ENCODE assay signal across 8 cellular contexts in the genomic region with DNA sequence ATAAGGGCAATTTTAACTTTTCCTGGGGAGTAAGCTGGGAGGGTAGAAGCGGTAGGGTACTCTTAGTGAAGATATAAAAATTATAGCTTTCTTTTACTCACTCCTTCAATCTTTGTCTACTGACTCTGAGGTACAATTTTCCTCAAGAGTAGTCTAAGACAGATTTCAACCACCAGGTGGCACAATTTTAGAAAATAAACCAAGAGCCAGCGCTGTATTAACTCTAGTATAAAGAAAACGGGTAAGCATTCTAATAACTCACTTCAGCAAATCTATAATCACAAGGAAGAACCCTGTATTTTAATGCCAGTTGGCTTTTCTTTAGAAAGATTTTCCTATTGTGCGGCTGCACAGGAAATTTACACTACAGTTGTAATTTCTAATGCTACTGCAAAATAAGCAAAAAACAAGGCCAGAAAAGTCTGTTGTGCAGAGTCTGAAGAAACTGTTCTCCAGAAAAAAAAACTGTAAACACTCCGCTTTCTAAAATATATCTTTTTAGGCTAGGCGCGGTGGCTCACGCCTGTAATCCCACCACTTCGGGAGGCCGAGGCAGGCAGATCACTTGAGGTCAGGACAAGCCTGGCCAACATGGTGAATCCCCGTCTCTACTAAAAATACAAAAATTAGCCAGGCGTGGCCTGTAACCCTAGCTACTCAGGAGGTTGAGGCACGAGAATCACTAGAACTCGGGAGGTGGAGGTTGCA. TPM values are rescaled to one million over a fixed set of nuclear protein-coding genes. Genes with fewer than 3 reads are reported as not detected.
DNase-seq lines count a peak whose midpoint lies in the region; ATAC-seq and TF ChIP-seq lines count a peak whose summit lies in the region.

No MANE protein-coding gene starts in this region.

- H3K9ac ChIP-seq in HUES64 (ENCODE audit: low read depth, low read length) (no peak overlapping the region), colonic mucosa (ENCODE audit: low read depth in 2 of 2, low read length in 2 of 2) (peak overlapping the region in 1 of 2 donors; percentile 21)

- peaks cover 8% of the 10 kb centered on the region; the same call in 1 of the 2 replicates for H3K36me3 ChIP-seq in HUES64 (ENCODE audit: insufficient read depth, low read length)
- H3K36me3 ChIP-seq in colonic mucosa, result no peaks in the 10 kb centered on the region
- H3K36me3 ChIP-seq in mucosa of descending colon (ENCODE audit: low read depth), result no peaks in the 10 kb centered on the region

- H3K27me3 ChIP-seq in HUES64 (ENCODE audit: insufficient read depth, low read length), result no peaks in the 10 kb centered on the region
- H3K27me3 ChIP-seq in colonic mucosa, result no peaks in the 10 kb centered on the region

- intact Hi-C loops in colonic mucosa (cut with DNase I), result no loop called here
- intact Hi-C loops in mucosa of descending colon (cut with DNase I, micrococcal nuclease), result no loop called here

- 0 out of 2 replicates have a peak overlapping the region, but pooled peaks have one; percentile 24 for H3K27ac ChIP-seq in HUES64 (ENCODE audit: low read depth, low read length)
- peak overlapping the region; percentile 69 for H3K27ac ChIP-seq in colonic mucosa

- H3K4me3 ChIP-seq in HUES64 (ENCODE audit: low read length) (peak overlapping the region; percentile 22), colonic mucosa (peak overlapping the region; percentile 24), mucosa of descending colon (no peak overlapping the region)

- no peak for ATAC-seq in mucosa of descending colon

- DNase-seq in NCI-H1436 (lab: John Stamatoyannopoulos, UW) (peak; percentile 32), NCI-H1436 treated with DMSO at 0.1 percent for 48 hours (lab: John Stamatoyannopoulos, UW) (no peak), SHP77 (lab: John Stamatoyannopoulos, UW) (peak; percentile 39 to 42), colonic mucosa (peak; percentile 53), mucosa of descending colon (peak in 1 of 3 donors; percentile 79), occipital lobe (lab: John Stamatoyannopoulos, UW) (no peak), activated gamma-delta T cell treated with Interleukin-2 at 50 U/mL for 16 hours (no peak)

- WGBS in HUES64, result 55% methylated on average over 13 of the region's 14 CpGs

- H3K4me1 ChIP-seq in HUES64 (ENCODE audit: insufficient read depth, low read length) (peaks cover 14% of the 10 kb centered on the region), colonic mucosa (peaks cover 5% of the 10 kb centered on the region), mucosa of descending colon (ENCODE audit: low read depth) (peaks cover 22% of the 10 kb centered on the region)

- no peaks in the 10 kb centered on the region for H3K9me3 ChIP-seq in HUES64 (ENCODE audit: insufficient read depth, low read depth, low read length)
- H3K9me3 ChIP-seq in colonic mucosa, result no peaks in the 10 kb centered on the region
- no peaks in the 10 kb centered on the region for H3K9me3 ChIP-seq in mucosa of descending colon

- peak; percentile 57 for TF ChIP-seq CTCF in colonic mucosa (IDR thresholded peaks at IDR 0.05)
- peak; percentile 29 for TF ChIP-seq CTCF in mucosa of descending colon (IDR thresholded peaks at IDR 0.05)

RNA-seq across cellular contexts. Expression of gene CMC2, which starts 1.9 kb away (rescaled TPM):
- 88.4 TPM for polyA plus RNA-seq in HUES64 (2013, experiment 1 of 2)
- 98.6 TPM for polyA plus RNA-seq in HUES64 (2013, experiment 2 of 2)
- total RNA-seq in colonic mucosa (10 to 100 TPM; 59.4 to 81.6 TPM), mucosa of descending colon (10 to 100 TPM; 42.1 to 52.7 (median 51.9) TPM), occipital lobe (20.3 TPM)

RNA-seq across cellular contexts. Expression of gene CENPN, which starts 2.2 kb away (rescaled TPM):
- polyA plus RNA-seq in HUES64 (2013, experiment 1 of 2), result 57.7 TPM
- 60.8 TPM for polyA plus RNA-seq in HUES64 (2013, experiment 2 of 2)
- total RNA-seq in colonic mucosa (10 to 100 TPM in 1 of 2 donors, 1 to 10 TPM in 1; 9.3 to 28.7 TPM), mucosa of descending colon (10 to 100 TPM in 1 of 3 donors, 1 to 10 TPM in 2; 7.1 to 13.4 (median 7.6) TPM), occipital lobe (5.3 TPM)

RNA-seq across cellular contexts. Expression of gene ATMIN, which starts 30.8 kb away (rescaled TPM):
- polyA plus RNA-seq in HUES64 (2013, experiment 1 of 2), result 53.2 TPM
- 52.6 TPM for polyA plus RNA-seq in HUES64 (2013, experiment 2 of 2)
- total RNA-seq in colonic mucosa, result 10 to 100 TPM; 23.9 to 26.3 TPM
- total RNA-seq in mucosa of descending colon, result 10 to 100 TPM; 27.3 to 34.0 (median 31.4) TPM
- 88.3 TPM for total RNA-seq in occipital lobe

Comparison
In these comparisons a context has a peak if more than half of its experiments do, and no peak if none do; other contexts are left out.
1. DNase-seq: peak in NCI-H1436 (single experiment), SHP77 (2 of 2) and colonic mucosa (single experiment); none in NCI-H1436 treated with DMSO at 0.1 percent for 48 hours (single experiment), occipital lobe (single experiment) and activated gamma-delta T cell treated with Interleukin-2 at 50 U/mL for 16 hours (single experiment).